In the genomic region with DNA sequence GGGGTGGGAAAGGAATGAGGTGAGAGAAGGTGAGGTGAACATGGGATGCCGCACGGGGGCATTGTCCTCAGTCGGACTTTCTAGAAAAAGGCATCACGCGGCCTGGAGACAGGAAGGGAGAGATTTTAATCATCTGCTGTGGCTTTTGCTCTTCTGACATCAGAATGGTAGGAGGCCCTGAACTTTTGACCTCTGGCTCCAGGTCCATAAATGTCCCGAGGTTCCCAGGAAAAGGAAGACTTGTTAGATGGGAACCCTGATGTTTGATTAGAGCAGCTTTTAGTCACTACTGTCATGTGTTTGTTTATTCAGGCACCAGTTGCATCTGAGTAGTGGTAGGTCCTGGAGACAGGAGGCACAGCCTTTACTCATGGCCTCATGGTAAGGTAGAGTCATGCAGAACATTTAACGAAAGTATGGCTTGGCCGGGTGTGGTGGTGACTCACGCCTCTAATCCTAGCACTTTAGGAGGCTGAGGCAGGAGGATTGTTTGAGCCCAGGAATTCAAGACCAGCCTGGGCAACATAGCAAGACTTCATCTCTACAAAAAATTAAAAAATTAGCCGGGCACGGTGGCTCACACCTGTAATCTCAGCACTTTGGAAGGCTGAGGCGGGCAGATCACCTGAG, we compare ENCODE assay signal across 1 cellular context.
A peak's percentile ranks its signal among the peaks of the same experiment; 100 is the strongest.
TF ChIP-seq lines count a peak whose summit lies in the region.

No MANE protein-coding gene starts in this region.

TF ChIP-seq in GM12878, 131 proteins besides CTCF, POLR2A, EP300 and RAD21 (continued from another document and continues in another):
- TF ChIP-seq ASH2L (IDR thresholded peaks at IDR 0.05; ENCODE audit: borderline replicate concordance, low read depth) (no peak), SP1 (IDR thresholded peaks at IDR 0.05; ENCODE audit: low read depth, low read length) (no peak), BMI1 (IDR thresholded peaks at IDR 0.05; ENCODE audit: borderline replicate concordance) (no peak), CBFB (IDR thresholded peaks at IDR 0.05; ENCODE audit: low read depth) (0 out of 2 replicates have a peak, but pooled peaks have one; percentile 24), BCL11A (IDR thresholded peaks at IDR 0.05; ENCODE audit: low read depth, low read length) (peak; percentile 63; the same call in 1 of the 2 replicates), MTA3 (IDR thresholded peaks at IDR 0.05; ENCODE audit: borderline replicate concordance, low read length) (no peak), SMARCA5 (IDR thresholded peaks at IDR 0.05) (no peak), HDAC2 (IDR thresholded peaks at IDR 0.05) (no peak), ATF7 (IDR thresholded peaks at IDR 0.05; ENCODE audit: low read depth) (peak; percentile 64), NFIC (IDR thresholded peaks at IDR 0.05; ENCODE audit: low read depth, low read length) (peak; percentile 81; the same call in 1 of the 2 replicates), SUZ12 (IDR thresholded peaks at IDR 0.05; ENCODE audit: unreplicated experiment) (no peak), SIX5 (IDR thresholded peaks at IDR 0.05; ENCODE audit: low read depth, low read length, severe bottlenecking) (no peak), BHLHE40 (IDR thresholded peaks at IDR 0.05; ENCODE audit: borderline replicate concordance in 1 of 2, low read depth in 2 of 2, low read length in 1 of 2) (peak; percentile 57 to 73; a peak in 2 of 4 replicates), HDGF (IDR thresholded peaks at IDR 0.05) (no peak), BRCA1 (IDR thresholded peaks at IDR 0.05; ENCODE audit: low read depth, low read length) (no peak), RAD51 (IDR thresholded peaks at IDR 0.05) (peak; percentile 61; the same call in 1 of the 2 replicates), EZH2 (IDR thresholded peaks at IDR 0.05; ENCODE audit: borderline replicate concordance, control insufficient read depth, low read depth, low read length) (no peak), CREM (IDR thresholded peaks at IDR 0.05; ENCODE audit: low read depth) (peak; percentile 53; the same call in 1 of the 2 replicates), JUNB (IDR thresholded peaks at IDR 0.05) (peak; percentile 72), CHD1 (IDR thresholded peaks at IDR 0.05; ENCODE audit: low read depth, low read length) (no peak), JUND (IDR thresholded peaks at IDR 0.05; ENCODE audit: low read depth, low read length) (no peak), TCF12 (IDR thresholded peaks at IDR 0.05; ENCODE audit: low read depth, low read length) (0 out of 2 replicates have a peak, but pooled peaks have one; percentile 43), CHD2 (IDR thresholded peaks at IDR 0.05; ENCODE audit: borderline replicate concordance, low read depth, low read length) (no peak), POLR2AphosphoS5 (IDR thresholded peaks at IDR 0.05; ENCODE audit: low read length) (no peak), ZNF24 (IDR thresholded peaks at IDR 0.05) (no peak), ZZZ3 (IDR thresholded peaks at IDR 0.05; ENCODE audit: control insufficient read depth, insufficient read length, low read depth) (no peak), WRNIP1 (IDR thresholded peaks at IDR 0.05; ENCODE audit: borderline replicate concordance, low read depth, low read length) (no peak), NR2C2 (IDR thresholded peaks at IDR 0.05; ENCODE audit: borderline replicate concordance, control insufficient read depth, insufficient read length, low read depth) (no peak), TBL1XR1 (IDR thresholded peaks at IDR 0.05; ENCODE audit: low read depth, low read length) (no peak), CBX3 (IDR thresholded peaks at IDR 0.05; ENCODE audit: borderline replicate concordance, low read depth) (no peak), NBN (IDR thresholded peaks at IDR 0.05) (peak; percentile 64; the same call in 1 of the 2 replicates), ZBED1 (IDR thresholded peaks at IDR 0.05; ENCODE audit: borderline replicate concordance) (no peak), KLF5 (IDR thresholded peaks at IDR 0.05; ENCODE audit: partially characterized antibody) (no peak), HCFC1 (IDR thresholded peaks at IDR 0.05; ENCODE audit: low read length) (no peak), BACH1 (IDR thresholded peaks at IDR 0.05; ENCODE audit: borderline replicate concordance) (no peak), EED (IDR thresholded peaks at IDR 0.05; ENCODE audit: low read depth) (peak; percentile 84), IKZF1 (conservative IDR thresholded peaks at IDR 0.05) (peak; percentile 85)
- TF ChIP-seq, protein P1, sequence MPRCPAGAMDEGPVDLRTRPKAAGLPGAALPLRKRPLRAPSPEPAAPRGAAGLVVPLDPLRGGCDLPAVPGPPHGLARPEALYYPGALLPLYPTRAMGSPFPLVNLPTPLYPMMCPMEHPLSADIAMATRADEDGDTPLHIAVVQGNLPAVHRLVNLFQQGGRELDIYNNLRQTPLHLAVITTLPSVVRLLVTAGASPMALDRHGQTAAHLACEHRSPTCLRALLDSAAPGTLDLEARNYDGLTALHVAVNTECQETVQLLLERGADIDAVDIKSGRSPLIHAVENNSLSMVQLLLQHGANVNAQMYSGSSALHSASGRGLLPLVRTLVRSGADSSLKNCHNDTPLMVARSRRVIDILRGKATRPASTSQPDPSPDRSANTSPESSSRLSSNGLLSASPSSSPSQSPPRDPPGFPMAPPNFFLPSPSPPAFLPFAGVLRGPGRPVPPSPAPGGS (IDR thresholded peaks at IDR 0.05; ENCODE audit: borderline replicate concordance, insufficient read depth, low read depth, low read length, poor library complexity, severe bottlenecking): peak; percentile 58
- TF ChIP-seq, protein P2, sequence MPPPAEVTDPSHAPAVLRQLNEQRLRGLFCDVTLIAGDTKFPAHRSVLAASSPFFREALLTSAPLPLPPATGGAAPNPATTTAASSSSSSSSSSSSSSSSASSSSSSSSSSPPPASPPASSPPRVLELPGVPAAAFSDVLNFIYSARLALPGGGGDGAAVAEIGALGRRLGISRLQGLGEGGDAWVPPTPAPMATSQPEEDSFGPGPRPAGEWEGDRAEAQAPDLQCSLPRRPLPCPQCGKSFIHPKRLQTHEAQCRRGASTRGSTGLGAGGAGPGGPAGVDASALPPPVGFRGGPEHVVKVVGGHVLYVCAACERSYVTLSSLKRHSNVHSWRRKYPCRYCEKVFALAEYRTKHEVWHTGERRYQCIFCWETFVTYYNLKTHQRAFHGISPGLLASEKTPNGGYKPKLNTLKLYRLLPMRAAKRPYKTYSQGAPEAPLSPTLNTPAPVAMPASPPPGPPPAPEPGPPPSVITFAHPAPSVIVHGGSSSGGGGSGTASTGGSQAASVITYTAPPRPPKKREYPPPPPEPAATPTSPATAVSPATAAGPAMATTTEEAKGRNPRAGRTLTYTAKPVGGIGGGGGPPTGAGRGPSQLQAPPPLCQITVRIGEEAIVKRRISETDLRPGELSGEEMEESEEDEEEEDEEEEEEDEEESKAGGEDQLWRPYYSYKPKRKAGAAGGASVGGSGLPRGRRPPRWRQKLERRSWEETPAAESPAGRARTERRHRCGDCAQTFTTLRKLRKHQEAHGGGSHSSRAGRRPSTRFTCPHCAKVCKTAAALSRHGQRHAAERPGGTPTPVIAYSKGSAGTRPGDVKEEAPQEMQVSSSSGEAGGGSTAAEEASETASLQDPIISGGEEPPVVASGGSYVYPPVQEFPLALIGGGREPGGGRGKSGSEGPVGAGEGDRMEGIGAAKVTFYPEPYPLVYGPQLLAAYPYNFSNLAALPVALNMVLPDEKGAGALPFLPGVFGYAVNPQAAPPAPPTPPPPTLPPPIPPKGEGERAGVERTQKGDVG (CRISPR knock-in tag; IDR thresholded peaks at IDR 0.05): no peak
- TF ChIP-seq, protein P3, sequence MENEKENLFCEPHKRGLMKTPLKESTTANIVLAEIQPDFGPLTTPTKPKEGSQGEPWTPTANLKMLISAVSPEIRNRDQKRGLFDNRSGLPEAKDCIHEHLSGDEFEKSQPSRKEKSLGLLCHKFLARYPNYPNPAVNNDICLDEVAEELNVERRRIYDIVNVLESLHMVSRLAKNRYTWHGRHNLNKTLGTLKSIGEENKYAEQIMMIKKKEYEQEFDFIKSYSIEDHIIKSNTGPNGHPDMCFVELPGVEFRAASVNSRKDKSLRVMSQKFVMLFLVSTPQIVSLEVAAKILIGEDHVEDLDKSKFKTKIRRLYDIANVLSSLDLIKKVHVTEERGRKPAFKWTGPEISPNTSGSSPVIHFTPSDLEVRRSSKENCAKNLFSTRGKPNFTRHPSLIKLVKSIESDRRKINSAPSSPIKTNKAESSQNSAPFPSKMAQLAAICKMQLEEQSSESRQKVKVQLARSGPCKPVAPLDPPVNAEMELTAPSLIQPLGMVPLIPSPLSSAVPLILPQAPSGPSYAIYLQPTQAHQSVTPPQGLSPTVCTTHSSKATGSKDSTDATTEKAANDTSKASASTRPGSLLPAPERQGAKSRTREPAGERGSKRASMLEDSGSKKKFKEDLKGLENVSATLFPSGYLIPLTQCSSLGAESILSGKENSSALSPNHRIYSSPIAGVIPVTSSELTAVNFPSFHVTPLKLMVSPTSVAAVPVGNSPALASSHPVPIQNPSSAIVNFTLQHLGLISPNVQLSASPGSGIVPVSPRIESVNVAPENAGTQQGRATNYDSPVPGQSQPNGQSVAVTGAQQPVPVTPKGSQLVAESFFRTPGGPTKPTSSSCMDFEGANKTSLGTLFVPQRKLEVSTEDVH (IDR thresholded peaks at IDR 0.05; ENCODE audit: low read depth, partially characterized antibody): peak; percentile 18
- TF ChIP-seq, protein P4, sequence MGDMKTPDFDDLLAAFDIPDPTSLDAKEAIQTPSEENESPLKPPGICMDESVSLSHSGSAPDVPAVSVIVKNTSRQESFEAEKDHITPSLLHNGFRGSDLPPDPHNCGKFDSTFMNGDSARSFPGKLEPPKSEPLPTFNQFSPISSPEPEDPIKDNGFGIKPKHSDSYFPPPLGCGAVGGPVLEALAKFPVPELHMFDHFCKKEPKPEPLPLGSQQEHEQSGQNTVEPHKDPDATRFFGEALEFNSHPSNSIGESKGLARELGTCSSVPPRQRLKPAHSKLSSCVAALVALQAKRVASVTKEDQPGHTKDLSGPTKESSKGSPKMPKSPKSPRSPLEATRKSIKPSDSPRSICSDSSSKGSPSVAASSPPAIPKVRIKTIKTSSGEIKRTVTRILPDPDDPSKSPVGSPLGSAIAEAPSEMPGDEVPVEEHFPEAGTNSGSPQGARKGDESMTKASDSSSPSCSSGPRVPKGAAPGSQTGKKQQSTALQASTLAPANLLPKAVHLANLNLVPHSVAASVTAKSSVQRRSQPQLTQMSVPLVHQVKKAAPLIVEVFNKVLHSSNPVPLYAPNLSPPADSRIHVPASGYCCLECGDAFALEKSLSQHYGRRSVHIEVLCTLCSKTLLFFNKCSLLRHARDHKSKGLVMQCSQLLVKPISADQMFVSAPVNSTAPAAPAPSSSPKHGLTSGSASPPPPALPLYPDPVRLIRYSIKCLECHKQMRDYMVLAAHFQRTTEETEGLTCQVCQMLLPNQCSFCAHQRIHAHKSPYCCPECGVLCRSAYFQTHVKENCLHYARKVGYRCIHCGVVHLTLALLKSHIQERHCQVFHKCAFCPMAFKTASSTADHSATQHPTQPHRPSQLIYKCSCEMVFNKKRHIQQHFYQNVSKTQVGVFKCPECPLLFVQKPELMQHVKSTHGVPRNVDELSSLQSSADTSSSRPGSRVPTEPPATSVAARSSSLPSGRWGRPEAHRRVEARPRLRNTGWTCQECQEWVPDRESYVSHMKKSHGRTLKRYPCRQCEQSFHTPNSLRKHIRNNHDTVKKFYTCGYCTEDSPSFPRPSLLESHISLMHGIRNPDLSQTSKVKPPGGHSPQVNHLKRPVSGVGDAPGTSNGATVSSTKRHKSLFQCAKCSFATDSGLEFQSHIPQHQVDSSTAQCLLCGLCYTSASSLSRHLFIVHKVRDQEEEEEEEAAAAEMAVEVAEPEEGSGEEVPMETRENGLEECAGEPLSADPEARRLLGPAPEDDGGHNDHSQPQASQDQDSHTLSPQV (IDR thresholded peaks at IDR 0.05): no peak; the same call in 1 of the 2 replicates
- TF ChIP-seq, protein P5, sequence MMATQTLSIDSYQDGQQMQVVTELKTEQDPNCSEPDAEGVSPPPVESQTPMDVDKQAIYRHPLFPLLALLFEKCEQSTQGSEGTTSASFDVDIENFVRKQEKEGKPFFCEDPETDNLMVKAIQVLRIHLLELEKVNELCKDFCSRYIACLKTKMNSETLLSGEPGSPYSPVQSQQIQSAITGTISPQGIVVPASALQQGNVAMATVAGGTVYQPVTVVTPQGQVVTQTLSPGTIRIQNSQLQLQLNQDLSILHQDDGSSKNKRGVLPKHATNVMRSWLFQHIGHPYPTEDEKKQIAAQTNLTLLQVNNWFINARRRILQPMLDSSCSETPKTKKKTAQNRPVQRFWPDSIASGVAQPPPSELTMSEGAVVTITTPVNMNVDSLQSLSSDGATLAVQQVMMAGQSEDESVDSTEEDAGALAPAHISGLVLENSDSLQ (IDR thresholded peaks at IDR 0.05): no peak
- TF ChIP-seq, protein P6, sequence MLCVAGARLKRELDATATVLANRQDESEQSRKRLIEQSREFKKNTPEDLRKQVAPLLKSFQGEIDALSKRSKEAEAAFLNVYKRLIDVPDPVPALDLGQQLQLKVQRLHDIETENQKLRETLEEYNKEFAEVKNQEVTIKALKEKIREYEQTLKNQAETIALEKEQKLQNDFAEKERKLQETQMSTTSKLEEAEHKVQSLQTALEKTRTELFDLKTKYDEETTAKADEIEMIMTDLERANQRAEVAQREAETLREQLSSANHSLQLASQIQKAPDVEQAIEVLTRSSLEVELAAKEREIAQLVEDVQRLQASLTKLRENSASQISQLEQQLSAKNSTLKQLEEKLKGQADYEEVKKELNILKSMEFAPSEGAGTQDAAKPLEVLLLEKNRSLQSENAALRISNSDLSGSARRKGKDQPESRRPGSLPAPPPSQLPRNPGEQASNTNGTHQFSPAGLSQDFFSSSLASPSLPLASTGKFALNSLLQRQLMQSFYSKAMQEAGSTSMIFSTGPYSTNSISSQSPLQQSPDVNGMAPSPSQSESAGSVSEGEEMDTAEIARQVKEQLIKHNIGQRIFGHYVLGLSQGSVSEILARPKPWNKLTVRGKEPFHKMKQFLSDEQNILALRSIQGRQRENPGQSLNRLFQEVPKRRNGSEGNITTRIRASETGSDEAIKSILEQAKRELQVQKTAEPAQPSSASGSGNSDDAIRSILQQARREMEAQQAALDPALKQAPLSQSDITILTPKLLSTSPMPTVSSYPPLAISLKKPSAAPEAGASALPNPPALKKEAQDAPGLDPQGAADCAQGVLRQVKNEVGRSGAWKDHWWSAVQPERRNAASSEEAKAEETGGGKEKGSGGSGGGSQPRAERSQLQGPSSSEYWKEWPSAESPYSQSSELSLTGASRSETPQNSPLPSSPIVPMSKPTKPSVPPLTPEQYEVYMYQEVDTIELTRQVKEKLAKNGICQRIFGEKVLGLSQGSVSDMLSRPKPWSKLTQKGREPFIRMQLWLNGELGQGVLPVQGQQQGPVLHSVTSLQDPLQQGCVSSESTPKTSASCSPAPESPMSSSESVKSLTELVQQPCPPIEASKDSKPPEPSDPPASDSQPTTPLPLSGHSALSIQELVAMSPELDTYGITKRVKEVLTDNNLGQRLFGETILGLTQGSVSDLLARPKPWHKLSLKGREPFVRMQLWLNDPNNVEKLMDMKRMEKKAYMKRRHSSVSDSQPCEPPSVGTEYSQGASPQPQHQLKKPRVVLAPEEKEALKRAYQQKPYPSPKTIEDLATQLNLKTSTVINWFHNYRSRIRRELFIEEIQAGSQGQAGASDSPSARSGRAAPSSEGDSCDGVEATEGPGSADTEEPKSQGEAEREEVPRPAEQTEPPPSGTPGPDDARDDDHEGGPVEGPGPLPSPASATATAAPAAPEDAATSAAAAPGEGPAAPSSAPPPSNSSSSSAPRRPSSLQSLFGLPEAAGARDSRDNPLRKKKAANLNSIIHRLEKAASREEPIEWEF (IDR thresholded peaks at IDR 0.05; ENCODE audit: insufficient replicate concordance, low read depth, low read length): no peak
